1 cellular context compared by ENCODE assay signal in genomic region chr6:47481806-47482205, GRCh38.
TF ChIP-seq lines count a peak whose summit lies in the region.

No MANE protein-coding gene starts in this region.

TF ChIP-seq in WTC11, 78 proteins besides CTCF, POLR2A, EP300 and RAD21 (continued from another document):
- TF ChIP-seq ATF2 (CRISPR knock-in tag; IDR thresholded peaks at IDR 0.05; ENCODE audit: borderline replicate concordance, low read depth): no peak
- no peak for TF ChIP-seq TEAD1 (CRISPR knock-in tag; IDR thresholded peaks at IDR 0.05)
- TF ChIP-seq, protein P1, sequence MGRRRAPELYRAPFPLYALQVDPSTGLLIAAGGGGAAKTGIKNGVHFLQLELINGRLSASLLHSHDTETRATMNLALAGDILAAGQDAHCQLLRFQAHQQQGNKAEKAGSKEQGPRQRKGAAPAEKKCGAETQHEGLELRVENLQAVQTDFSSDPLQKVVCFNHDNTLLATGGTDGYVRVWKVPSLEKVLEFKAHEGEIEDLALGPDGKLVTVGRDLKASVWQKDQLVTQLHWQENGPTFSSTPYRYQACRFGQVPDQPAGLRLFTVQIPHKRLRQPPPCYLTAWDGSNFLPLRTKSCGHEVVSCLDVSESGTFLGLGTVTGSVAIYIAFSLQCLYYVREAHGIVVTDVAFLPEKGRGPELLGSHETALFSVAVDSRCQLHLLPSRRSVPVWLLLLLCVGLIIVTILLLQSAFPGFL (CRISPR knock-in tag; IDR thresholded peaks at IDR 0.05; ENCODE audit: borderline replicate concordance): no peak
- no peak for TF ChIP-seq FOXK1 (CRISPR knock-in tag; IDR thresholded peaks at IDR 0.05)
